32 cellular contexts compared by ENCODE assay signal in the genomic region with DNA sequence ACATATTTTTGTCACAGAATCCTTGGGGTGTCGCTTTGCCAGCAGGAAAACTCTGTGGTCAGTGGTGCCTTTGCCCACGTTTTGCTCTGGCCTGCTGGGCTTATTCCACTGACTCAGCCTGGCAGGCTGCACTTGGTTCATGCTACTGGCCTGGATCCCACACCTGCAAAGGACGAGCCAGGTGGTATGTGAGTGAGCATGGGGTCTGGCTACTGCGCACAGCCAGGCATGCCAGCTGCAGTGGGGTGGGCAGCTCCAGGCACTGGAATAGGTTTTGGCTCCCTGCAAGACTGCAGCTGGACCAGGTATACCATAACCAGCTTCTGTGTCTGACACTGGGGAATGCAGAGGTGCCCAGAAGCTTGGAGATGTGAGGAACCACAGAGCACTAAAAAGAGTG.
"Had no signal": no experiment of that assay in that cellular context is flagged by ENCODE, and none has a peak within 500 bp of the region (broad histone marks: within the 10 kb centered on the region; RNA-seq: fewer than 3 reads in every experiment).

No MANE protein-coding gene starts in this region.

- H3K36me3 ChIP-seq: adrenal gland, colonic mucosa, esophagus squamous epithelium, gastroesophageal sphincter had no signal

- H3K9me3 ChIP-seq: adrenal gland, body of pancreas, colonic mucosa, esophagus squamous epithelium had no signal

- DNase-seq: activated CD4-positive, alpha-beta memory T cell treated with anti-CD3 and anti-CD28 coated beads for 36 hours; activated CD4-positive, alpha-beta T cell treated with anti-CD3 and anti-CD28 coated beads for 36 hours; activated CD4-positive, alpha-beta T cell treated with anti-CD3 and anti-CD28 coated beads, Interleukin-2, amount 10 ng/mL, durations not matched to agents 24 days and 14 days; activated CD4-positive, CD25-positive, alpha-beta regulatory T cell; activated CD4-positive, CD25-positive, alpha-beta regulatory T cell treated with anti-CD3 and anti-CD28 coated beads, Interleukin-2, amount 50 U/mL, for 72 hours; activated CD8-positive, alpha-beta memory T cell treated with anti-CD3 and anti-CD28 coated beads, Interleukin-2, amount 10 ng/mL, durations not matched to agents 7 days and 5 days; activated CD8-positive, alpha-beta memory T cell treated with anti-CD3 and anti-CD28 coated beads, Interleukin-2, amount 50 U/mL, for 4 hours; activated CD8-positive, alpha-beta T cell treated with anti-CD3 and anti-CD28 coated beads, Interleukin-2, amount 10 ng/mL, durations not matched to agents 7 days and 5 days; activated effector memory CD4-positive, alpha-beta T cell treated with anti-CD3 and anti-CD28 coated beads, Interleukin-2, amount 50 U/mL, for 16 hours; activated naive CD4-positive, alpha-beta T cell treated with anti-CD3 and anti-CD28 coated beads for 36 hours; activated naive CD8-positive, alpha-beta T cell treated with anti-CD3 and anti-CD28 coated beads for 36 hours; activated naive CD8-positive, alpha-beta T cell treated with anti-CD3 and anti-CD28 coated beads, Interleukin-2, amount 50 U/mL, for 24 hours; activated T-cell treated with anti-CD3 and anti-CD28 coated beads, Interleukin-2, amount 50 U/mL, for 1 hour; activated T-cell treated with anti-CD3 and anti-CD28 coated beads, Interleukin-2, amount 50 U/mL, for 48 hours; adrenal gland; amygdala; aorta; body of pancreas; central memory CD4-positive, alpha-beta T cell; cerebellar nuclear complex; colonic mucosa; effector CD8-positive, alpha-beta T cell; esophagus squamous epithelium; foreskin melanocyte; T-helper 2 cell had no signal

- H3K4me1 ChIP-seq: adrenal gland, body of pancreas, colonic mucosa, esophagus squamous epithelium, gastroesophageal sphincter had no signal

- H3K4me3 ChIP-seq: adrenal gland, body of pancreas, colonic mucosa, esophagus squamous epithelium, gastroesophageal sphincter had no signal

- ATAC-seq: activated CD4-positive, alpha-beta T cell treated with anti-CD3 and anti-CD28 coated beads for 36 hours; activated CD8-positive, alpha-beta memory T cell treated with anti-CD3 and anti-CD28 coated beads, Interleukin-2, amount 10 ng/mL, durations not matched to agents 7 days and 5 days; activated CD8-positive, alpha-beta T cell treated with anti-CD3 and anti-CD28 coated beads, Interleukin-2, amount 10 ng/mL, durations not matched to agents 7 days and 5 days; activated naive CD8-positive, alpha-beta T cell treated with anti-CD3 and anti-CD28 coated beads, Interleukin-2, amount 50 U/mL, for 24 hours; body of pancreas; gastroesophageal sphincter had no signal

- H3K36me3 Mint-ChIP-seq: activated CD4-positive, alpha-beta memory T cell treated with anti-CD3 and anti-CD28 coated beads for 36 hours; activated CD8-positive, alpha-beta memory T cell treated with anti-CD3 and anti-CD28 coated beads, Interleukin-2, amount 10 ng/mL, durations not matched to agents 7 days and 5 days; activated naive CD4-positive, alpha-beta T cell treated with anti-CD3 and anti-CD28 coated beads, Interleukin-2, amount 50 U/mL, for 24 hours; activated naive CD8-positive, alpha-beta T cell treated with anti-CD3 and anti-CD28 coated beads for 36 hours had no signal

- FAIRE-seq: endometrium, endothelial cell of umbilical vein had no signal

- H3K27me3 ChIP-seq: adrenal gland, body of pancreas, colonic mucosa, esophagus squamous epithelium, gastroesophageal sphincter had no signal

- H3K27ac ChIP-seq: adrenal gland, body of pancreas, colonic mucosa, epithelial cell of prostate, esophagus squamous epithelium, gastroesophageal sphincter had no signal

- H3K4me1 Mint-ChIP-seq: activated CD4-positive, alpha-beta T cell treated with anti-CD3 and anti-CD28 coated beads for 36 hours; activated CD4-positive, alpha-beta T cell treated with anti-CD3 and anti-CD28 coated beads, Interleukin-2, amount 10 ng/mL, durations not matched to agents 24 days and 14 days; activated CD8-positive, alpha-beta memory T cell treated with anti-CD3 and anti-CD28 coated beads, Interleukin-2, amount 10 ng/mL, durations not matched to agents 7 days and 5 days; activated naive CD4-positive, alpha-beta T cell treated with anti-CD3 and anti-CD28 coated beads, Interleukin-2, amount 50 U/mL, for 24 hours; activated naive CD8-positive, alpha-beta T cell treated with anti-CD3 and anti-CD28 coated beads for 36 hours; activated naive CD8-positive, alpha-beta T cell treated with anti-CD3 and anti-CD28 coated beads, Interleukin-2, amount 50 U/mL, for 24 hours had no signal

- H3K27ac Mint-ChIP-seq: activated CD4-positive, alpha-beta memory T cell treated with anti-CD3 and anti-CD28 coated beads for 36 hours; activated CD4-positive, alpha-beta T cell treated with anti-CD3 and anti-CD28 coated beads for 36 hours; activated CD4-positive, alpha-beta T cell treated with anti-CD3 and anti-CD28 coated beads, Interleukin-2, amount 10 ng/mL, durations not matched to agents 24 days and 14 days; activated CD8-positive, alpha-beta memory T cell treated with anti-CD3 and anti-CD28 coated beads, Interleukin-2, amount 10 ng/mL, durations not matched to agents 7 days and 5 days; activated CD8-positive, alpha-beta T cell treated with anti-CD3 and anti-CD28 coated beads, Interleukin-2, amount 10 ng/mL, durations not matched to agents 7 days and 5 days; activated naive CD4-positive, alpha-beta T cell treated with anti-CD3 and anti-CD28 coated beads for 36 hours; activated naive CD4-positive, alpha-beta T cell treated with anti-CD3 and anti-CD28 coated beads, Interleukin-2, amount 50 U/mL, for 24 hours; activated naive CD8-positive, alpha-beta T cell treated with anti-CD3 and anti-CD28 coated beads for 36 hours; activated naive CD8-positive, alpha-beta T cell treated with anti-CD3 and anti-CD28 coated beads, Interleukin-2, amount 50 U/mL, for 24 hours; activated T-helper 1 cell treated with anti-CD3 and anti-CD28 coated beads, Interleukin-12 subunit alpha, Interleukin-12 subunit beta, Interleukin-2, Interleukin-4 antibody, amounts not matched to agents 30 ng/mL and 10 ng/mL and 1 ng/mL, durations not matched to agents 14 hours and 24 hours and 36 hours; activated T-helper 2 cell treated with anti-CD3 and anti-CD28 coated beads, Interferon-gamma antibody, Interleukin-2, Interleukin-4, amounts not matched to agents 10 μg/mL and 5 μg/mL and 100 μg/mL, durations not matched to agents 14 hours and 24 hours and 36 hours had no signal

- H3K4me3 Mint-ChIP-seq: activated CD4-positive, alpha-beta memory T cell treated with anti-CD3 and anti-CD28 coated beads for 36 hours; activated CD4-positive, alpha-beta T cell treated with anti-CD3 and anti-CD28 coated beads for 36 hours; activated CD4-positive, alpha-beta T cell treated with anti-CD3 and anti-CD28 coated beads, Interleukin-2, amount 10 ng/mL, durations not matched to agents 24 days and 14 days; activated CD8-positive, alpha-beta memory T cell treated with anti-CD3 and anti-CD28 coated beads, Interleukin-2, amount 10 ng/mL, durations not matched to agents 7 days and 5 days; activated CD8-positive, alpha-beta T cell treated with anti-CD3 and anti-CD28 coated beads, Interleukin-2, amount 10 ng/mL, durations not matched to agents 7 days and 5 days; activated naive CD4-positive, alpha-beta T cell treated with anti-CD3 and anti-CD28 coated beads for 36 hours; activated naive CD4-positive, alpha-beta T cell treated with anti-CD3 and anti-CD28 coated beads, Interleukin-2, amount 50 U/mL, for 24 hours; activated naive CD8-positive, alpha-beta T cell treated with anti-CD3 and anti-CD28 coated beads for 36 hours; activated naive CD8-positive, alpha-beta T cell treated with anti-CD3 and anti-CD28 coated beads, Interleukin-2, amount 50 U/mL, for 24 hours; activated T-helper 1 cell treated with anti-CD3 and anti-CD28 coated beads, Interleukin-12 subunit alpha, Interleukin-12 subunit beta, Interleukin-2, Interleukin-4 antibody, amounts not matched to agents 30 ng/mL and 10 ng/mL and 1 ng/mL, durations not matched to agents 14 hours and 24 hours and 36 hours had no signal

- H3K9me3 Mint-ChIP-seq: activated CD4-positive, alpha-beta T cell treated with anti-CD3 and anti-CD28 coated beads, Interleukin-2, amount 10 ng/mL, durations not matched to agents 24 days and 14 days; activated T-helper 1 cell treated with anti-CD3 and anti-CD28 coated beads, Interleukin-12 subunit alpha, Interleukin-12 subunit beta, Interleukin-2, Interleukin-4 antibody, amounts not matched to agents 30 ng/mL and 10 ng/mL and 1 ng/mL, durations not matched to agents 14 hours and 24 hours and 36 hours; activated T-helper 2 cell treated with anti-CD3 and anti-CD28 coated beads, Interferon-gamma antibody, Interleukin-2, Interleukin-4, amounts not matched to agents 10 μg/mL and 5 μg/mL and 100 μg/mL, durations not matched to agents 14 hours and 24 hours and 36 hours had no signal
